24 cellular contexts compared by ENCODE assay signal in the genomic region with DNA sequence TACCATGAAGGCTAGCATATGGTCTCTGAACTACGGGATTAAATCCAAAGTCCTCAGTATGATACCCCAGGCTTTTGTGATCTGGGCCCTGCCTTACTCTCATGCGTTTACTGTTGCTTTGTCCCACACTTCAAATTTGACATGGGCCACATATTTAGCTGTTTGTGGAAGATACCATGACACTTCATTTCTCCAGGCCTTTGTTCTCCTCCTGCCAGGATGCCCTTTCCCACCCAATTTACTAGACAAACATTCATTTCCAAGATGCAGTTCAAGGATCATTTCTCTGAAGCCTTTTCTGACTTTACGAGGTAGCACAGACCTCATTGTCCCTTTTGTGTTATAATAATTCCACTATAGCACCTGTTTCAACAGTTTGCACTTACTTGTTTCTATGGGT. TPM values are rescaled to one million over a fixed set of nuclear protein-coding genes. Genes with fewer than 3 reads are reported as not detected.
DNase-seq lines count a peak whose midpoint lies in the region; ATAC-seq and TF ChIP-seq lines count a peak whose summit lies in the region.
"Had no signal": no experiment of that assay in that cellular context is flagged by ENCODE, and none has a peak within 500 bp of the region (broad histone marks: within the 10 kb centered on the region; RNA-seq: fewer than 3 reads in every experiment).

No MANE protein-coding gene starts in this region.

- H3K4me3 ChIP-seq in left ventricle myocardium inferior: peak overlapping the region; percentile 70
- no peak overlapping the region for H3K4me3 ChIP-seq in transverse colon
- no peak overlapping the region for H3K4me3 ChIP-seq in vagina
- H3K4me3 ChIP-seq: lower lobe of right lung, uterus had no signal

- peak overlapping the region; percentile 45 for H3K27ac Mint-ChIP-seq in glutamatergic neuron (ENCODE audit: unreplicated experiment)
- no peak overlapping the region for H3K27ac Mint-ChIP-seq in effector memory CD8-positive, alpha-beta T cell
- H3K27ac Mint-ChIP-seq: activated naive CD4-positive, alpha-beta T cell treated with anti-CD3 and anti-CD28 coated beads, Interleukin-2, amount 10 ng/mL, durations not matched to agents 7 days and 5 days; dendritic cell treated with granulocyte-macrophage colony-stimulating factor and Interleukin-4, amounts not matched to agents 40 ng/mL and 50 ng/mL, for 4 days; stimulated activated naive B cell treated with anti-CD40 and anti-IgM and Interleukin-4, amounts not matched to agents 10 μg/mL and 1 μg/mL and 100 μg/mL, for 72 hours had no signal

- H3K36me3 ChIP-seq in left ventricle myocardium inferior: no peaks in the 10 kb centered on the region
- no peaks in the 10 kb centered on the region for H3K36me3 ChIP-seq in transverse colon
- H3K36me3 ChIP-seq in vagina: no peaks in the 10 kb centered on the region
- H3K36me3 ChIP-seq: lower lobe of right lung, uterus had no signal

- H3K27me3 ChIP-seq in left ventricle myocardium inferior (ENCODE audit: low read depth) (no peaks in the 10 kb centered on the region), transverse colon (no peaks in the 10 kb centered on the region), vagina (no peaks in the 10 kb centered on the region)
- H3K27me3 ChIP-seq: uterus had no signal

- peaks cover 2% of the 10 kb centered on the region for H3K27me3 Mint-ChIP-seq in glutamatergic neuron (ENCODE audit: unreplicated experiment)
- H3K27me3 Mint-ChIP-seq in effector memory CD8-positive, alpha-beta T cell: no peaks in the 10 kb centered on the region
- H3K27me3 Mint-ChIP-seq: stimulated activated naive B cell treated with anti-CD40 and anti-IgM and Interleukin-4, amounts not matched to agents 10 μg/mL and 1 μg/mL and 100 μg/mL, for 72 hours had no signal

- peaks cover 46% of the 10 kb centered on the region for H3K4me1 ChIP-seq in left ventricle myocardium inferior
- peaks cover 5 to 58% (median 22%) of the 10 kb centered on the region in 4 donors for H3K4me1 ChIP-seq in transverse colon
- peaks cover 30% of the 10 kb centered on the region for H3K4me1 ChIP-seq in vagina
- H3K4me1 ChIP-seq: uterus had no signal

- intact Hi-C loops in left ventricle myocardium inferior (cut with micrococcal nuclease) (no loop called here), Right ventricle myocardium inferior (cut with DNase I) (loop anchor here (5.0 to 10.0 kb wide), 2 partner anchors 70 to 317 kb away; no protein-coding TSS in a partner anchor), transverse colon (cut with DNase I; ENCODE audit: low total_unique reads) (no loop called here), vagina (cut with DNase I) (loop anchor here (10.0 kb wide), 1 partner anchor 123 kb away; the partner anchor contains the start of gene TOP2B)

- peaks cover 7% of the 10 kb centered on the region for H3K4me1 Mint-ChIP-seq in glutamatergic neuron (ENCODE audit: low read depth, unreplicated experiment)
- peaks cover 11 to 21% of the 10 kb centered on the region in 2 donors for H3K4me1 Mint-ChIP-seq in effector memory CD8-positive, alpha-beta T cell (ENCODE audit: low read depth in 2 of 2)

- H3K27ac ChIP-seq in left ventricle myocardium inferior (replicated peaks) (no peak overlapping the region), transverse colon (peak overlapping the region; percentile 47 to 89 (median 85)), vagina (no peak overlapping the region)
- H3K27ac ChIP-seq: C4-2B, lower lobe of right lung, uterus had no signal

- TF ChIP-seq CTCF in left ventricle myocardium inferior (IDR thresholded peaks at IDR 0.05; ENCODE audit: borderline replicate concordance): no peak
- TF ChIP-seq CTCF in glutamatergic neuron (IDR thresholded peaks at IDR 0.05; ENCODE audit: partially characterized antibody, unreplicated experiment): no peak
- no peak for TF ChIP-seq CTCF in transverse colon (IDR thresholded peaks at IDR 0.05)
- no peak for TF ChIP-seq CTCF in vagina (IDR thresholded peaks at IDR 0.05)

- H3K9me3 Mint-ChIP-seq in glutamatergic neuron (ENCODE audit: unreplicated experiment): no peaks in the 10 kb centered on the region
- no peaks in the 10 kb centered on the region for H3K9me3 Mint-ChIP-seq in effector memory CD8-positive, alpha-beta T cell
- H3K9me3 Mint-ChIP-seq: activated naive CD4-positive, alpha-beta T cell treated with anti-CD3 and anti-CD28 coated beads, Interleukin-2, amount 10 ng/mL, durations not matched to agents 7 days and 5 days; dendritic cell treated with granulocyte-macrophage colony-stimulating factor and Interleukin-4, amounts not matched to agents 40 ng/mL and 50 ng/mL, for 4 days; stimulated activated naive B cell treated with anti-CD40 and anti-IgM and Interleukin-4, amounts not matched to agents 10 μg/mL and 1 μg/mL and 100 μg/mL, for 72 hours had no signal

- DNase-seq in left ventricle myocardium inferior (no peak), Right ventricle myocardium inferior (ENCODE audit: missing footprints) (no peak), NCI-H82 treated with DMSO at 0.1 percent for 48 hours (lab: John Stamatoyannopoulos, UW; ENCODE audit: unreplicated experiment) (peak; percentile 21), glutamatergic neuron (no peak), transverse colon (no peak), vagina (ENCODE audit: extremely low spot score in 2 of 2) (no peak)
- no peak for DNase-seq in effector memory CD8-positive, alpha-beta T cell
- DNase-seq: activated naive CD4-positive, alpha-beta T cell treated with anti-CD3 and anti-CD28 coated beads, Interleukin-2, amount 10 ng/mL, durations not matched to agents 7 days and 5 days; activated T-cell treated with anti-CD3 and anti-CD28 coated beads, Interleukin-2, amount 50 U/mL, for 48 hours; aorta; kidney; lower lobe of right lung; NCI-H1048; NCI-H187 treated with DMSO at 0.1 percent for 48 hours; NCI-H526 treated with DMSO at 0.1 percent for 48 hours; Right ventricle myocardium superior; stimulated activated CD4-positive, alpha-beta T cell treated with anti-CD3 and anti-CD28 coated beads, Interleukin-4, amount 100 ng/mL, for 1 hour; stimulated activated naive B cell treated with anti-CD40 and anti-IgM and Interleukin-4, amounts not matched to agents 10 μg/mL and 1 μg/mL and 100 μg/mL, for 72 hours; SW 1271; uterus had no signal

- H3K4me3 Mint-ChIP-seq in glutamatergic neuron (ENCODE audit: unreplicated experiment): no peak overlapping the region
- H3K4me3 Mint-ChIP-seq in effector memory CD8-positive, alpha-beta T cell: no peak overlapping the region
- H3K4me3 Mint-ChIP-seq: activated naive CD4-positive, alpha-beta T cell treated with anti-CD3 and anti-CD28 coated beads, Interleukin-2, amount 10 ng/mL, durations not matched to agents 7 days and 5 days; dendritic cell treated with granulocyte-macrophage colony-stimulating factor and Interleukin-4, amounts not matched to agents 40 ng/mL and 50 ng/mL, for 4 days; stimulated activated naive B cell treated with anti-CD40 and anti-IgM and Interleukin-4, amounts not matched to agents 10 μg/mL and 1 μg/mL and 100 μg/mL, for 72 hours had no signal

- WGBS in transverse colon (ENCODE audit: low coverage in 1 of 2), 2 donors: 37 to 54% methylated on average over 3 of the region's 3 CpGs

- ATAC-seq in Right ventricle myocardium inferior (no peak), GM21360 (IDR thresholded peaks at IDR 0.05; ENCODE audit: unreplicated experiment) (no peak)
- ATAC-seq in effector memory CD8-positive, alpha-beta T cell (replicated peaks): no peak
- ATAC-seq: HCT116; lower lobe of right lung; stimulated activated naive B cell treated with anti-CD40 and anti-IgM and Interleukin-4, amounts not matched to agents 10 μg/mL and 1 μg/mL and 100 μg/mL, for 72 hours had no signal

- no peak for TF ChIP-seq EP300 in transverse colon (IDR thresholded peaks at IDR 0.05; ENCODE audit: low read depth)

- TF ChIP-seq POLR2A in transverse colon (IDR thresholded peaks at IDR 0.05): no peak
- TF ChIP-seq POLR2A in vagina (IDR thresholded peaks at IDR 0.05): no peak

- no peaks in the 10 kb centered on the region for H3K36me3 Mint-ChIP-seq in glutamatergic neuron (ENCODE audit: unreplicated experiment)
- H3K36me3 Mint-ChIP-seq in effector memory CD8-positive, alpha-beta T cell (ENCODE audit: insufficient read depth): peaks cover 14% of the 10 kb centered on the region

- no peaks in the 10 kb centered on the region for H3K9me3 ChIP-seq in left ventricle myocardium inferior (replicated peaks)
- no peaks in the 10 kb centered on the region for H3K9me3 ChIP-seq in transverse colon
- no peaks in the 10 kb centered on the region for H3K9me3 ChIP-seq in vagina
- H3K9me3 ChIP-seq: lower lobe of right lung, uterus had no signal

- in situ Hi-C loops in transverse colon (cut with MboI; ENCODE audit: low pct_ligation_motif_present in 1 of 4, low pct_unique_long_range_greater_than_20kb in 1 of 4, low sequenced_read_pairs in 3 of 4): loop anchor here in 2 of 4 donors (10.0 to 25.0 kb wide), 2 partner anchors 123 to 125 kb away; partner anchors contain the start of gene TOP2B (in 2 of the 2)

RNA-seq across cellular contexts. Expression of gene OXSM, which starts 2.2 kb away (rescaled TPM):
- total RNA-seq in left ventricle myocardium inferior: 15.6 TPM
- total RNA-seq in Right ventricle myocardium inferior: 14.8 TPM
- 9.3 TPM for total RNA-seq in glutamatergic neuron (ENCODE audit: unreplicated experiment)
- 10 to 100 TPM in 3 of 4 donors, 1 to 10 TPM in 1; 5.0 to 13.5 (median 11.2) TPM for total RNA-seq in transverse colon
- 5.9 TPM for total RNA-seq in vagina

RNA-seq across cellular contexts. Expression of gene NGLY1, which starts 4.4 kb away (rescaled TPM):
- total RNA-seq in left ventricle myocardium inferior: 27.7 TPM
- 35.9 TPM for total RNA-seq in Right ventricle myocardium inferior
- total RNA-seq in glutamatergic neuron (ENCODE audit: unreplicated experiment): 28.0 TPM
- 100 to 1,000 TPM in 1 of 4 donors, 10 to 100 TPM in 3; 44.9 to 154 (median 55.0) TPM for total RNA-seq in transverse colon
- 31.7 TPM for total RNA-seq in vagina

Comparison
In these comparisons a context has a peak if more than half of its experiments do, and no peak if none do; other contexts are left out.
1. intact Hi-C loops: an anchor here in Right ventricle myocardium inferior (5.0 to 10.0 kb wide) and vagina (10.0 kb wide); none called in left ventricle myocardium inferior and transverse colon.
2. H3K27ac ChIP-seq: peak in transverse colon (4 of 4); none in left ventricle myocardium inferior (single experiment) and vagina (single experiment).